In genomic region chr14:54647378-54647777, GRCh38 we compare ENCODE assay signal across 24 cellular contexts.
"Had no signal": no experiment of that assay in that cellular context is flagged by ENCODE, and none has a peak within 500 bp of the region (broad histone marks: within the 10 kb centered on the region; RNA-seq: fewer than 3 reads in every experiment).

No MANE protein-coding gene starts in this region.

- H3K9me3 Mint-ChIP-seq: activated naive CD8-positive, alpha-beta T cell treated with anti-CD3 and anti-CD28 coated beads for 36 hours; activated T-cell treated with anti-CD3 and anti-CD28 coated beads, Interleukin-2, amount 50 U/mL, for 72 hours; naive B cell; stimulated activated naive B cell treated with anti-CD40 and anti-IgM and Interleukin-4, amounts not matched to agents 10 μg/mL and 1 μg/mL and 100 μg/mL, for 72 hours had no signal

- H3K4me3 ChIP-seq: adrenal gland, body of pancreas, esophagus muscularis mucosa, pancreas, prostate gland, stomach, tibial artery had no signal

- H3K27me3 ChIP-seq: adrenal gland, body of pancreas, esophagus muscularis mucosa, pancreas, stomach, tibial artery had no signal

- H3K27ac ChIP-seq: adrenal gland, body of pancreas, pancreas, prostate gland, VCaP had no signal

- H3K36me3 Mint-ChIP-seq: naive B cell; stimulated activated naive B cell treated with anti-CD40 and anti-IgM and Interleukin-4, amounts not matched to agents 10 μg/mL and 1 μg/mL and 100 μg/mL, for 72 hours had no signal

- H3K27ac Mint-ChIP-seq: activated T-cell treated with anti-CD3 and anti-CD28 coated beads, Interleukin-2, amount 50 U/mL, for 72 hours; naive B cell; stimulated activated naive B cell treated with anti-CD40 and anti-IgM and Interleukin-4, amounts not matched to agents 10 μg/mL and 1 μg/mL and 100 μg/mL, for 72 hours had no signal

- H3K9me3 ChIP-seq: adrenal gland, body of pancreas, esophagus muscularis mucosa, pancreas, prostate gland, stomach, tibial artery had no signal

- ATAC-seq: body of pancreas; left ventricle myocardium superior; pancreas; stimulated activated naive B cell treated with anti-CD40 and anti-IgM and Interleukin-4, amounts not matched to agents 10 μg/mL and 1 μg/mL and 100 μg/mL, for 72 hours had no signal

- H3K4me1 ChIP-seq: body of pancreas, prostate gland had no signal

- H3K36me3 ChIP-seq: adrenal gland, esophagus muscularis mucosa, pancreas, prostate gland, stomach, tibial artery had no signal

- DNase-seq: activated CD4-positive, alpha-beta T cell treated with anti-CD3 and anti-CD28 coated beads for 4 hours; activated CD4-positive, alpha-beta T cell treated with anti-CD3 and anti-CD28 coated beads, Interleukin-2, amount 50 U/mL, for 4 hours; activated naive CD4-positive, alpha-beta T cell treated with Interleukin-2 at 50 U/mL for 16 hours; activated naive CD8-positive, alpha-beta T cell treated with anti-CD3 and anti-CD28 coated beads for 36 hours; activated T-cell treated with anti-CD3 and anti-CD28 coated beads for 4 hours; activated T-cell treated with anti-CD3 and anti-CD28 coated beads, Interleukin-2, amount 50 U/mL, for 72 hours; adrenal gland; aorta; body of pancreas; dermis blood vessel endothelial cell; effector CD4-positive, alpha-beta T cell; foreskin melanocyte; left ventricle myocardium superior; naive B cell; nucleus accumbens; pancreas; stimulated activated CD4-positive, alpha-beta T cell treated with anti-CD3 and anti-CD28 coated beads, Interleukin-15, amount 100 ng/mL, for 24 hours; stimulated activated CD4-positive, alpha-beta T cell treated with anti-CD3 and anti-CD28 coated beads, Interleukin-2, amount 100 ng/mL, for 24 hours; stimulated activated naive B cell treated with anti-CD40 and anti-IgM and Interleukin-4, amounts not matched to agents 10 μg/mL and 1 μg/mL and 100 μg/mL, for 72 hours; stomach; tibial artery had no signal
